Comparison of ENCODE assay signal across 9 cellular contexts in the genomic region with DNA sequence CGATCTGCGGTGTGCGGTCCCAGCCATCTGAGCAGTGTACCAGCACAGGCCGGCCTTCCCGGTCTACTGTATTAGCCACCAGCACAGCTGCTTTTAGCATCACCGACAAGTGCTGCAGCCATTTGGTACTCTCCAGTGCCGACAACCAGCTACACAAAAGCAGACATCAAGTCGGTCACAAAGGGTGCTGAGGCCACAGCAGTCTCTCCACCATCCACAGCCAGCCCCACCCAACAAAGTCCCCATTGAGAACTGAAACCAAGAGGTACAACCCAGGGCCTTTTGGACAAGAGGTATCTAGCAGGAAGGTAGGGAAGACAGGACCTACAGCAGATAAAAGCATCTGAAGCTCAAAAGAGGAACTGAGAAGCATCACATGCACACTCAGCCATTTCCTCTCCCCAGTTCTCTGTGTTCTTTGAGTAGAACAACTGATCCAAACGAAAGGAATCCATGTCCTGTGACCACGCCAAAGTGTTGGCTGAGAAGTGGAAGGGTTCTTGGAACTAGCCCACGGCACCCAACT. TPM values are rescaled to one million over a fixed set of nuclear protein-coding genes. Genes with fewer than 3 reads are reported as not detected.
DNase-seq lines count a peak whose midpoint lies in the region; ATAC-seq and TF ChIP-seq lines count a peak whose summit lies in the region.
"Had no signal": no experiment of that assay in that cellular context is flagged by ENCODE, and none has a peak within 500 bp of the region (broad histone marks: within the 10 kb centered on the region; RNA-seq: fewer than 3 reads in every experiment).

No MANE protein-coding gene starts in this region.

- no peaks in the 10 kb centered on the region for H3K79me2 ChIP-seq in mammary epithelial cell (ENCODE audit: insufficient read depth, low read length)

- H3K27ac Mint-ChIP-seq in mesothelial cell of epicardium = no peak overlapping the region
- peak overlapping the region in 1 of 2 donors; percentile 16 for H3K27ac Mint-ChIP-seq in natural killer cell treated with Interleukin-12 subunit alpha and Interleukin-12 subunit beta and Interleukin-15 and Interleukin-18, amount 100 ng/mL, for 72 hours

- no peak overlapping the region for H3K4me2 ChIP-seq in mammary epithelial cell (ENCODE audit: insufficient read depth, low read depth, low read length)

- H4K20me1 ChIP-seq in mammary epithelial cell (ENCODE audit: insufficient read depth, low read length) = no peaks in the 10 kb centered on the region

- no peaks in the 10 kb centered on the region for H3K27me3 Mint-ChIP-seq in mesothelial cell of epicardium (ENCODE audit: low read depth)
- no peaks in the 10 kb centered on the region for H3K27me3 Mint-ChIP-seq in natural killer cell treated with Interleukin-12 subunit alpha and Interleukin-12 subunit beta and Interleukin-15 and Interleukin-18, amount 100 ng/mL, for 72 hours

- ATAC-seq in GM21390 (IDR thresholded peaks at IDR 0.05; ENCODE audit: unreplicated experiment) = peak; percentile 91
- ATAC-seq in HG03432 (IDR thresholded peaks at IDR 0.05; ENCODE audit: unreplicated experiment) = peak; percentile 92
- ATAC-seq in gastroesophageal sphincter = peak; percentile 22
- no peak for ATAC-seq in natural killer cell treated with Interleukin-12 subunit alpha and Interleukin-12 subunit beta and Interleukin-15 and Interleukin-18, amount 100 ng/mL, for 72 hours

- intact Hi-C loops in mammary epithelial cell (cut with micrococcal nuclease) = no loop called here

- in situ Hi-C loops in GM13977 (cut with MboI; ENCODE audit: low pct_unique_long_range_greater_than_20kb, low sequenced_read_pairs, unreplicated experiment) (no loop called here), mammary epithelial cell (cut with MboI; ENCODE audit: low sequenced_read_pairs in 2 of 2) (loop anchor here in 1 of 2 donors (25.0 kb wide), 1 partner anchor 507 kb away; no protein-coding TSS in a partner anchor)

- no peaks in the 10 kb centered on the region for H3K9me3 Mint-ChIP-seq in mesothelial cell of epicardium
- no peaks in the 10 kb centered on the region for H3K9me3 Mint-ChIP-seq in natural killer cell treated with Interleukin-12 subunit alpha and Interleukin-12 subunit beta and Interleukin-15 and Interleukin-18, amount 100 ng/mL, for 72 hours

- H3K36me3 Mint-ChIP-seq in mesothelial cell of epicardium = peaks cover 35% of the 10 kb centered on the region
- peaks cover 24% of the 10 kb centered on the region for H3K36me3 Mint-ChIP-seq in natural killer cell treated with Interleukin-12 subunit alpha and Interleukin-12 subunit beta and Interleukin-15 and Interleukin-18, amount 100 ng/mL, for 72 hours

- no TSS peak for BruUV-seq in mammary epithelial cell (replicated peaks; lab: Mats Ljungman, UMichigan)

- no peaks in the 10 kb centered on the region for H3K4me1 ChIP-seq in gastroesophageal sphincter
- H3K4me1 ChIP-seq in mammary epithelial cell (ENCODE audit: insufficient read depth, low read length) = no peaks in the 10 kb centered on the region

- dilution Hi-C loops in mammary epithelial cell (cut with HindIII; ENCODE audit: low sequenced_read_pairs) = no loop called here

- no peaks in the 10 kb centered on the region for H3K9me3 ChIP-seq in gastroesophageal sphincter
- no peaks in the 10 kb centered on the region for H3K9me3 ChIP-seq in mammary epithelial cell (replicated peaks; ENCODE audit: insufficient read depth, low read length)

- no peak overlapping the region for H3K27ac ChIP-seq in gastroesophageal sphincter
- no peak overlapping the region for H3K27ac ChIP-seq in mammary epithelial cell (ENCODE audit: insufficient read depth, low read depth, low read length)

- TF ChIP-seq EP300 in gastroesophageal sphincter (IDR thresholded peaks at IDR 0.05) = no peak

- H3K4me1 Mint-ChIP-seq in mesothelial cell of epicardium = no peaks in the 10 kb centered on the region
- peaks cover 0 to under 1% of the 10 kb centered on the region in 2 donors for H3K4me1 Mint-ChIP-seq in natural killer cell treated with Interleukin-12 subunit alpha and Interleukin-12 subunit beta and Interleukin-15 and Interleukin-18, amount 100 ng/mL, for 72 hours (ENCODE audit: low read depth in 2 of 2)

- CTCF ChIA-PET in mammary epithelial cell (lab: Charles Lee; ENCODE audit: low non-redundant PET) = no interaction called here

- no peak for TF ChIP-seq POLR2A in gastroesophageal sphincter (IDR thresholded peaks at IDR 0.05)

- no peak overlapping the region for H3K4me3 Mint-ChIP-seq in mesothelial cell of epicardium
- no peak overlapping the region for H3K4me3 Mint-ChIP-seq in natural killer cell treated with Interleukin-12 subunit alpha and Interleukin-12 subunit beta and Interleukin-15 and Interleukin-18, amount 100 ng/mL, for 72 hours

- H2AFZ ChIP-seq in mammary epithelial cell (ENCODE audit: low read depth, low read length) = no peak overlapping the region

- TF ChIP-seq CTCF in GM13977 (IDR thresholded peaks at IDR 0.05; ENCODE audit: extremely low read depth, insufficient read depth, missing control alignments) (no peak), gastroesophageal sphincter (IDR thresholded peaks at IDR 0.05) (no peak), mammary epithelial cell (conservative IDR thresholded peaks at IDR 0.05 in 1 of 2, IDR thresholded peaks at IDR 0.05 in 1 of 2; ENCODE audit: extremely low read depth in 1 of 2, insufficient read depth in 1 of 2, low read depth in 1 of 2, low read length in 2 of 2) (no peak), mesothelial cell of epicardium (IDR thresholded peaks at IDR 0.05; ENCODE audit: unreplicated experiment) (no peak)

- H3K36me3 ChIP-seq in gastroesophageal sphincter (peaks cover 0 to 100% of the 10 kb centered on the region in 2 donors), mammary epithelial cell (ENCODE audit: insufficient read depth, low read length) (peaks cover 24% of the 10 kb centered on the region)

- H3K27me3 ChIP-seq in gastroesophageal sphincter (no peaks in the 10 kb centered on the region), mammary epithelial cell (ENCODE audit: insufficient read depth, low read length) (no peaks in the 10 kb centered on the region)

- H3K9ac ChIP-seq in mammary epithelial cell (ENCODE audit: insufficient read depth, low read length) = no peak overlapping the region

- DNase-seq in GM13977 (ENCODE audit: low spot score) (peak; percentile 81), mammary epithelial cell (no peak), anterior cingulate cortex (lab: John Stamatoyannopoulos, UW) (no peak), mesothelial cell of epicardium (ENCODE audit: low spot score in 2 of 2, unreplicated experiment in 2 of 2) (no peak)
- DNase-seq in natural killer cell treated with Interleukin-12 subunit alpha and Interleukin-12 subunit beta and Interleukin-15 and Interleukin-18, amount 100 ng/mL, for 72 hours (ENCODE audit: low spot score) = no peak
- DNase-seq: NCI-H2081 treated with DMSO at 0.1 percent for 48 hours had no signal

- H3K4me3 ChIP-seq in gastroesophageal sphincter (no peak overlapping the region), mammary epithelial cell (replicated peaks in 1 of 3; ENCODE audit: insufficient read depth in 1 of 3, low read depth in 2 of 3, low read length in 3 of 3) (no peak overlapping the region)

- 38 to 75% methylated on average over 2 to 8 of the region's 11 CpGs for WGBS in gastroesophageal sphincter (ENCODE audit: low coverage in 1 of 2), 2 donors
- 95% methylated on average over 10 of the region's 11 CpGs for WGBS in mammary epithelial cell (ENCODE audit: low coverage, missing lambda C conversion rate)

RNA-seq across cellular contexts. Expression of a gene that starts 9.5 kb away (rescaled TPM):
- 10 to 100 TPM; 31.6 to 36.5 (median 35.3) TPM for total RNA-seq in gastroesophageal sphincter
- total RNA-seq in mammary epithelial cell = 10 to 100 TPM; 27.8 to 27.9 TPM
- 25.2 TPM for polyA plus RNA-seq in mammary epithelial cell
- 83.6 TPM for polyA minus RNA-seq in mammary epithelial cell
- total RNA-seq in mesothelial cell of epicardium = 73.1 to 76.8 TPM (median 74.4 TPM) in 3 replicates
- total RNA-seq in natural killer cell treated with Interleukin-12 subunit alpha and Interleukin-12 subunit beta and Interleukin-15 and Interleukin-18, amount 100 ng/mL, for 72 hours = 100 to 1,000 TPM in 1 of 2 donors, 10 to 100 TPM in 1; 60.1 to 104 TPM

RNA-seq across cellular contexts. Expression of a gene that starts 16.7 kb away (rescaled TPM):
- under 1 TPM in 1 of 4 donors, not detected in 3; 0.13 TPM for total RNA-seq in gastroesophageal sphincter
- total RNA-seq in mammary epithelial cell = under 1 TPM in 1 of 2 donors, not detected in 1; 0.17 TPM
- polyA plus RNA-seq in mammary epithelial cell = not detected
- polyA minus RNA-seq in mammary epithelial cell = not detected
- 0.05 to 0.09 TPM in 2 of 3 replicates, not detected in the other for total RNA-seq in mesothelial cell of epicardium
- 1 to 10 TPM; 1.7 to 3.3 TPM for total RNA-seq in natural killer cell treated with Interleukin-12 subunit alpha and Interleukin-12 subunit beta and Interleukin-15 and Interleukin-18, amount 100 ng/mL, for 72 hours

Comparison
In these comparisons a context has a peak if more than half of its experiments do, and no peak if none do; other contexts are left out.
1. ATAC-seq: peak in GM21390 (single experiment), HG03432 (single experiment) and gastroesophageal sphincter (single experiment); none in natural killer cell treated with Interleukin-12 subunit alpha and Interleukin-12 subunit beta and Interleukin-15 and Interleukin-18, amount 100 ng/mL, for 72 hours (0 of 2).